Comparison of ENCODE assay signal across 19 cellular contexts in genomic region chr2:391658-392170, GRCh38.
DNase-seq lines count a peak whose midpoint lies in the region; FAIRE-seq and TF ChIP-seq lines count a peak whose summit lies in the region.
"Had no signal": no experiment of that assay in that cellular context is flagged by ENCODE, and none has a peak within 500 bp of the region (broad histone marks: within the 10 kb centered on the region; RNA-seq: fewer than 3 reads in every experiment).

No MANE protein-coding gene starts in this region.

- H3K9me3 ChIP-seq in tibial artery: no peaks in the 10 kb centered on the region

- no peak overlapping the region for H3K4me3 ChIP-seq in tibial artery

- H3K36me3 Mint-ChIP-seq in osteocyte (ENCODE audit: unreplicated experiment): no peaks in the 10 kb centered on the region
- no peaks in the 10 kb centered on the region for H3K36me3 Mint-ChIP-seq in activated T-helper 2 cell treated with anti-CD3 and anti-CD28 coated beads, Interferon-gamma antibody, Interleukin-2, Interleukin-4, amounts not matched to agents 10 μg/mL and 5 μg/mL and 100 μg/mL, durations not matched to agents 14 hours and 24 hours and 36 hours (ENCODE audit: low read depth)
- H3K36me3 Mint-ChIP-seq: CD4-positive, CD25-positive, alpha-beta regulatory T cell had no signal

- peaks cover 25% of the 10 kb centered on the region for H3K4me1 Mint-ChIP-seq in osteocyte (ENCODE audit: unreplicated experiment)
- H3K4me1 Mint-ChIP-seq in activated T-helper 2 cell treated with anti-CD3 and anti-CD28 coated beads, Interferon-gamma antibody, Interleukin-2, Interleukin-4, amounts not matched to agents 10 μg/mL and 5 μg/mL and 100 μg/mL, durations not matched to agents 14 hours and 24 hours and 36 hours (ENCODE audit: low read depth): peaks cover 25% of the 10 kb centered on the region

- H3K9me3 Mint-ChIP-seq in osteocyte (ENCODE audit: unreplicated experiment): no peaks in the 10 kb centered on the region
- peaks cover 5% of the 10 kb centered on the region for H3K9me3 Mint-ChIP-seq in activated T-helper 2 cell treated with anti-CD3 and anti-CD28 coated beads, Interferon-gamma antibody, Interleukin-2, Interleukin-4, amounts not matched to agents 10 μg/mL and 5 μg/mL and 100 μg/mL, durations not matched to agents 14 hours and 24 hours and 36 hours

- DNase-seq in activated T-cell treated with anti-CD3 and anti-CD28 coated beads for 4 hours (peak; percentile 10), HTR-8/SVneo (ENCODE audit: insufficient read length, low spot score) (no peak), SW480 (ENCODE audit: low spot score) (peak; percentile 23), osteocyte (ENCODE audit: extremely low spot score, unreplicated experiment) (peak; percentile 64), NCI-H2171 (lab: John Stamatoyannopoulos, UW) (no peak), tibial artery (no peak)
- DNase-seq in activated T-cell treated with anti-CD3 and anti-CD28 coated beads, Interleukin-2, amount 50 U/mL, for 1 hour: no peak
- DNase-seq in activated T-helper 2 cell treated with anti-CD3 and anti-CD28 coated beads, Interferon-gamma antibody, Interleukin-2, Interleukin-4, amounts not matched to agents 10 μg/mL and 5 μg/mL and 100 μg/mL, durations not matched to agents 14 hours and 24 hours and 36 hours (ENCODE audit: low spot score): no peak
- DNase-seq: CD4-positive, CD25-positive, alpha-beta regulatory T cell; IMR-90; NCI-H1092 treated with DMSO at 0.1 percent for 48 hours; NCI-H1436 treated with DMSO at 0.1 percent for 48 hours; NCI-H1930; NCI-H226; NCI-H524; NCI-H82; SHP77 treated with DMSO at 0.1 percent for 48 hours had no signal

- intact Hi-C loops in tibial artery (cut with DNase I; ENCODE audit: low total_unique reads): no loop called here
- intact Hi-C loops in activated T-helper 2 cell treated with anti-CD3 and anti-CD28 coated beads, Interferon-gamma antibody, Interleukin-2, Interleukin-4, amounts not matched to agents 10 μg/mL and 5 μg/mL and 100 μg/mL, durations not matched to agents 14 hours and 24 hours and 36 hours (cut with micrococcal nuclease): loop anchor here (5.0 kb wide), 3 partner anchors 41 to 129 kb away; partner anchors contain the start of genes ACP1 and SH3YL1

- no peaks in the 10 kb centered on the region for H3K27me3 ChIP-seq in tibial artery

- no peak overlapping the region for H3K27ac ChIP-seq in tibial artery
- H3K27ac ChIP-seq: KMS-11 had no signal

- no peak overlapping the region for H3K4me3 Mint-ChIP-seq in osteocyte (ENCODE audit: unreplicated experiment)
- H3K4me3 Mint-ChIP-seq in activated T-helper 2 cell treated with anti-CD3 and anti-CD28 coated beads, Interferon-gamma antibody, Interleukin-2, Interleukin-4, amounts not matched to agents 10 μg/mL and 5 μg/mL and 100 μg/mL, durations not matched to agents 14 hours and 24 hours and 36 hours (ENCODE audit: low read depth): no peak overlapping the region
- H3K4me3 Mint-ChIP-seq: CD4-positive, CD25-positive, alpha-beta regulatory T cell had no signal

- FAIRE-seq in HTR-8/SVneo (lab: Jason Lieb, UNC): peak; percentile 86
- FAIRE-seq: GM19239 had no signal

- peaks cover 0 to 12% (median 2%) of the 10 kb centered on the region in 4 donors for H3K4me1 ChIP-seq in tibial artery

- H3K27me3 Mint-ChIP-seq in osteocyte (ENCODE audit: unreplicated experiment): no peaks in the 10 kb centered on the region
- peaks cover 1% of the 10 kb centered on the region for H3K27me3 Mint-ChIP-seq in activated T-helper 2 cell treated with anti-CD3 and anti-CD28 coated beads, Interferon-gamma antibody, Interleukin-2, Interleukin-4, amounts not matched to agents 10 μg/mL and 5 μg/mL and 100 μg/mL, durations not matched to agents 14 hours and 24 hours and 36 hours (ENCODE audit: low read depth)
- H3K27me3 Mint-ChIP-seq: CD4-positive, CD25-positive, alpha-beta regulatory T cell had no signal

- H3K36me3 ChIP-seq in tibial artery: no peaks in the 10 kb centered on the region

- H3K27ac Mint-ChIP-seq in osteocyte (ENCODE audit: unreplicated experiment): no peak overlapping the region
- H3K27ac Mint-ChIP-seq in activated T-helper 2 cell treated with anti-CD3 and anti-CD28 coated beads, Interferon-gamma antibody, Interleukin-2, Interleukin-4, amounts not matched to agents 10 μg/mL and 5 μg/mL and 100 μg/mL, durations not matched to agents 14 hours and 24 hours and 36 hours: no peak overlapping the region
- H3K27ac Mint-ChIP-seq: CD4-positive, CD25-positive, alpha-beta regulatory T cell had no signal

- no peak for TF ChIP-seq CTCF in osteocyte (IDR thresholded peaks at IDR 0.05)
- no peak for TF ChIP-seq CTCF in tibial artery (IDR thresholded peaks at IDR 0.05)

Comparison
In these comparisons a context has a peak if more than half of its experiments do, and no peak if none do; other contexts are left out.
1. DNase-seq: peak in activated T-cell treated with anti-CD3 and anti-CD28 coated beads for 4 hours (single experiment), SW480 (single experiment) and osteocyte (single experiment); none in activated T-cell treated with anti-CD3 and anti-CD28 coated beads, Interleukin-2, amount 50 U/mL, for 1 hour (single experiment), HTR-8/SVneo (single experiment), NCI-H2171 (single experiment), tibial artery (0 of 2) and activated T-helper 2 cell treated with anti-CD3 and anti-CD28 coated beads, Interferon-gamma antibody, Interleukin-2, Interleukin-4, amounts not matched to agents 10 μg/mL and 5 μg/mL and 100 μg/mL, durations not matched to agents 14 hours and 24 hours and 36 hours (single experiment).